20 cellular contexts compared by ENCODE assay signal in genomic region chr20:25369971-25370370, GRCh38.
"Had no signal": no experiment of that assay in that cellular context is flagged by ENCODE, and none has a peak within 500 bp of the region (broad histone marks: within the 10 kb centered on the region; RNA-seq: fewer than 3 reads in every experiment).

No MANE protein-coding gene starts in this region.

- H3K4me1 ChIP-seq: colonic mucosa, Peyer's patch had no signal

- H3K27me3 Mint-ChIP-seq: activated CD4-positive, alpha-beta T cell treated with anti-CD3 and anti-CD28 coated beads for 36 hours; activated CD8-positive, alpha-beta T cell treated with anti-CD3 and anti-CD28 coated beads for 36 hours; activated naive CD4-positive, alpha-beta T cell treated with anti-CD3 and anti-CD28 coated beads, Interleukin-2, amount 10 ng/mL, durations not matched to agents 7 days and 5 days; activated naive CD8-positive, alpha-beta T cell treated with anti-CD3 and anti-CD28 coated beads for 36 hours; T-helper 17 cell had no signal

- H3K4me3 ChIP-seq: colonic mucosa, Peyer's patch had no signal

- H3K9me3 ChIP-seq: colonic mucosa, Peyer's patch had no signal

- H3K27me3 ChIP-seq: colonic mucosa, Peyer's patch had no signal

- H3K4me1 Mint-ChIP-seq: activated naive CD4-positive, alpha-beta T cell treated with anti-CD3 and anti-CD28 coated beads, Interleukin-2, amount 10 ng/mL, durations not matched to agents 7 days and 5 days had no signal

- H3K9me3 Mint-ChIP-seq: activated naive CD8-positive, alpha-beta T cell treated with anti-CD3 and anti-CD28 coated beads for 36 hours; activated T-helper 2 cell treated with anti-CD3 and anti-CD28 coated beads, Interferon-gamma antibody, Interleukin-2, Interleukin-4, amounts not matched to agents 10 μg/mL and 5 μg/mL and 100 μg/mL, durations not matched to agents 14 hours and 24 hours and 36 hours had no signal

- H3K36me3 ChIP-seq: colonic mucosa, Peyer's patch had no signal

- H3K4me3 Mint-ChIP-seq: activated CD4-positive, alpha-beta T cell treated with anti-CD3 and anti-CD28 coated beads for 36 hours; activated CD8-positive, alpha-beta T cell treated with anti-CD3 and anti-CD28 coated beads for 36 hours; activated naive CD4-positive, alpha-beta T cell treated with anti-CD3 and anti-CD28 coated beads, Interleukin-2, amount 10 ng/mL, durations not matched to agents 7 days and 5 days; activated naive CD8-positive, alpha-beta T cell treated with anti-CD3 and anti-CD28 coated beads for 36 hours; activated T-cell treated with anti-CD3 and anti-CD28 coated beads, Interleukin-2, amount 50 U/mL, for 72 hours; T-helper 17 cell had no signal

- H3K27ac Mint-ChIP-seq: activated CD4-positive, alpha-beta T cell treated with anti-CD3 and anti-CD28 coated beads for 36 hours; activated CD8-positive, alpha-beta T cell treated with anti-CD3 and anti-CD28 coated beads for 36 hours; activated naive CD4-positive, alpha-beta T cell treated with anti-CD3 and anti-CD28 coated beads, Interleukin-2, amount 10 ng/mL, durations not matched to agents 7 days and 5 days; activated naive CD8-positive, alpha-beta T cell treated with anti-CD3 and anti-CD28 coated beads for 36 hours; activated T-cell treated with anti-CD3 and anti-CD28 coated beads, Interleukin-2, amount 50 U/mL, for 72 hours; activated T-helper 2 cell treated with anti-CD3 and anti-CD28 coated beads, Interferon-gamma antibody, Interleukin-2, Interleukin-4, amounts not matched to agents 10 μg/mL and 5 μg/mL and 100 μg/mL, durations not matched to agents 14 hours and 24 hours and 36 hours; T-helper 17 cell had no signal

- H3K27ac ChIP-seq: colonic mucosa, Peyer's patch had no signal

- DNase-seq: activated CD4-positive, alpha-beta T cell treated with anti-CD3 and anti-CD28 coated beads for 36 hours; activated CD8-positive, alpha-beta memory T cell treated with anti-CD3 and anti-CD28 coated beads, Interleukin-2, amount 50 U/mL, for 4 hours; activated CD8-positive, alpha-beta T cell treated with anti-CD3 and anti-CD28 coated beads for 36 hours; activated gamma-delta T cell treated with Interleukin-2 at 50 U/mL for 16 hours; activated naive CD4-positive, alpha-beta T cell treated with anti-CD3 and anti-CD28 coated beads, Interleukin-2, amount 10 ng/mL, durations not matched to agents 7 days and 5 days; activated naive CD8-positive, alpha-beta T cell treated with anti-CD3 and anti-CD28 coated beads for 36 hours; activated T-cell treated with anti-CD3 and anti-CD28 coated beads, Interleukin-2, amount 50 U/mL, for 72 hours; anterior cingulate cortex; colonic mucosa; NCI-H1105 treated with DMSO at 0.1 percent for 48 hours; NCI-H1436 treated with DMSO at 0.1 percent for 48 hours; NCI-H187; NCI-H2081; NCI-H446; NCI-H524; Peyer's patch; SHP77; T-helper 17 cell; T-helper 9 cell had no signal
